In the genomic region with DNA sequence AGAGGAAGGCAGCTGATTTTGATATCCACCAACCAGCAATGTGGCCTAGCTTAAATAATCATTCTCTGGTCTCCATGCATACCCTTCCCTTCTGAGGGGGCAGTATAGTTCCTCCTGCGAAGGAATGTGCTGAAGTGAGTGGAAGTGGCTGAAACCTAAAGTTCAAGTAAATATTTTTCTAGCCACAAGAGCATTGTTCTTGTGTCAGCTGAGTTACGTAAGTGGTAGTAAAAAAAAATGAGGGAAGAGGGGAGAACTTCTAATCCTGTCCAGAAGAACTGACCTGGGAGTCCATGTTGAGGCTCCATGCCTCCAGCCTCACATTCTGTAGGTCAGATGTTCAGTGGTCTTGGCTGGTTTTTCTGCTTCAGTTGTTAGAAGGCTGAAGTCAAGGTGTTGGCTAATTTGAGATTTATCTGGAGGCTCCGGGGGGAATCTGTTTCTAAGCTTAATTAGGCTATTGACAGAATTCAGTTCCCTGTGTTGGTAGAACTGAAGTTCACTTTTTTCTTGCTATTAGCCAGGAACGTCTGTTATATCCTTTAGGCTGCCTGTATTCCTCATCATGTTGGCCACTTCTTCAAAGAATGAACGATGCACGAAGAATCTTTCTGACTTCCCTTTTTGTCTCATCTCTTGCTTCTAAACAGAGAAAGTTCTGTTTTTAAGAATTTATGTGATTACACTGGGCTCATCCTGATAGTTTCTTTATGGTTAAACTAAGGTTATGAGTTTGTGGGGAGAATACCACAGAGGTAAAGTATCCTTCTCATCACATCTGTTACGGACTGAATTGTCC, we compare ENCODE assay signal across 24 cellular contexts.
DNase-seq lines count a peak whose midpoint lies in the region; ATAC-seq, FAIRE-seq and TF ChIP-seq lines count a peak whose summit lies in the region.
"Had no signal": no experiment of that assay in that cellular context is flagged by ENCODE, and none has a peak within 500 bp of the region (broad histone marks: within the 10 kb centered on the region; RNA-seq: fewer than 3 reads in every experiment).

No MANE protein-coding gene starts in this region.

- intact Hi-C loops in HepG2 (cut with micrococcal nuclease; ENCODE audit: unreplicated experiment) (no loop called here), right lobe of liver (cut with DNase I) (no loop called here)
- intact Hi-C loops in activated T-helper 1 cell treated with anti-CD3 and anti-CD28 coated beads, Interleukin-12 subunit alpha, Interleukin-12 subunit beta, Interleukin-2, Interleukin-4 antibody, amounts not matched to agents 30 ng/mL and 10 ng/mL and 1 ng/mL, durations not matched to agents 14 hours and 24 hours and 36 hours (cut with micrococcal nuclease), result no loop called here

- no peaks in the 10 kb centered on the region for H3K9me3 Mint-ChIP-seq in WTC11
- no peaks in the 10 kb centered on the region for H3K9me3 Mint-ChIP-seq in activated T-helper 1 cell treated with anti-CD3 and anti-CD28 coated beads, Interleukin-12 subunit alpha, Interleukin-12 subunit beta, Interleukin-2, Interleukin-4 antibody, amounts not matched to agents 30 ng/mL and 10 ng/mL and 1 ng/mL, durations not matched to agents 14 hours and 24 hours and 36 hours
- H3K9me3 Mint-ChIP-seq: activated naive CD4-positive, alpha-beta T cell treated with anti-CD3 and anti-CD28 coated beads, Interleukin-2, amount 50 U/mL, for 72 hours; activated T-helper 2 cell treated with anti-CD3 and anti-CD28 coated beads, Interferon-gamma antibody, Interleukin-2, Interleukin-4, amounts not matched to agents 10 μg/mL and 5 μg/mL and 100 μg/mL, durations not matched to agents 14 hours and 24 hours and 36 hours; CD8-positive, alpha-beta T cell; dendritic cell treated with granulocyte-macrophage colony-stimulating factor and Interleukin-4, amounts not matched to agents 40 ng/mL and 50 ng/mL, for 4 days had no signal

- no peaks in the 10 kb centered on the region for H3K9me3 ChIP-seq in HepG2 (ENCODE audit: low read length)
- no peaks in the 10 kb centered on the region for H3K9me3 ChIP-seq in right lobe of liver
- H3K9me3 ChIP-seq: psoas muscle had no signal

- no peak overlapping the region for H3K27ac ChIP-seq in HepG2 (ENCODE audit: extremely low read length, insufficient read depth, low read length)
- H3K27ac ChIP-seq in right lobe of liver, result no peak overlapping the region
- H3K27ac ChIP-seq: psoas muscle, RWPE1, skin epidermis, WERI-Rb-1 had no signal

- H3K4me1 ChIP-seq in HepG2 (ENCODE audit: insufficient read depth, low read length), result peaks cover 30% of the 10 kb centered on the region
- no peaks in the 10 kb centered on the region for H3K4me1 ChIP-seq in right lobe of liver
- H3K4me1 ChIP-seq: psoas muscle had no signal

- H3K4me3 ChIP-seq in HepG2 (replicated peaks in 1 of 3; ENCODE audit: insufficient read depth in 1 of 3, low read depth in 2 of 3, low read length in 3 of 3) (no peak overlapping the region), right lobe of liver (no peak overlapping the region)
- H3K4me3 ChIP-seq: psoas muscle, skin epidermis had no signal

- H3K9ac ChIP-seq in HepG2 (ENCODE audit: insufficient read depth, low read depth, low read length), result no peak overlapping the region

- DNase-seq in HepG2 (ENCODE audit: low spot score) (peak; percentile 66), right lobe of liver (no peak), WTC11 (ENCODE audit: low spot score) (no peak), iris pigment epithelial cell (ENCODE audit: low read depth) (peak; percentile 5), urothelium cell line (ENCODE audit: low spot score) (peak; percentile 10)
- no peak for DNase-seq in activated T-helper 1 cell treated with anti-CD3 and anti-CD28 coated beads, Interleukin-12 subunit alpha, Interleukin-12 subunit beta, Interleukin-2, Interleukin-4 antibody, amounts not matched to agents 30 ng/mL and 10 ng/mL and 1 ng/mL, durations not matched to agents 14 hours and 24 hours and 36 hours (ENCODE audit: low spot score)
- DNase-seq: 8988T; aorta; CD8-positive, alpha-beta T cell; kidney; NCI-H187 treated with DMSO at 0.1 percent for 48 hours; NCI-H69; psoas muscle; stimulated activated CD4-positive, alpha-beta T cell treated with anti-CD3 and anti-CD28 coated beads, Interleukin-2, amount 100 ng/mL, for 24 hours; WERI-Rb-1 had no signal

- WGBS in HepG2 (ENCODE audit: low lambda C conversion rate), result 41% methylated on average over 7 of the region's 7 CpGs
- 52% methylated on average over 6 of the region's 7 CpGs for WGBS in right lobe of liver (ENCODE audit: insufficient coverage, low coverage, low lambda C conversion rate, missing lambda C conversion rate)

- TF ChIP-seq EP300 in HepG2 (IDR thresholded peaks at IDR 0.05; ENCODE audit: low read depth in 2 of 2, low read length in 2 of 2), result peak in 1 of 2 experiments; percentile 38; a peak in 1 of 4 replicates
- no peak for TF ChIP-seq EP300 in HepG2 (CRISPR knock-in tag; IDR thresholded peaks at IDR 0.05; ENCODE audit: borderline replicate concordance)

- POLR2A ChIA-PET in HepG2 (lab: Yijun Ruan, JAX) (no interaction called here), WTC11 (lab: Charles Lee) (no interaction called here)

- H3K27me3 Mint-ChIP-seq in WTC11 (ENCODE audit: low read depth), result no peaks in the 10 kb centered on the region; the same call in 1 of the 2 replicates
- H3K27me3 Mint-ChIP-seq in activated T-helper 1 cell treated with anti-CD3 and anti-CD28 coated beads, Interleukin-12 subunit alpha, Interleukin-12 subunit beta, Interleukin-2, Interleukin-4 antibody, amounts not matched to agents 30 ng/mL and 10 ng/mL and 1 ng/mL, durations not matched to agents 14 hours and 24 hours and 36 hours (ENCODE audit: insufficient read depth), result peaks cover 9% of the 10 kb centered on the region

- in situ Hi-C loops in HepG2 (cut with HindIII; ENCODE audit: extremely low pct_ligation_motif_present, low pct_unique_long_range_greater_than_20kb), result no loop called here

- H4K20me1 ChIP-seq in HepG2 (ENCODE audit: insufficient read depth, low read length), result no peaks in the 10 kb centered on the region

- H3K4me2 ChIP-seq in HepG2 (ENCODE audit: low read depth, low read length), result peak overlapping the region; percentile 28; the same call in 1 of the 2 replicates

- TF ChIP-seq CTCF in HepG2 (CRISPR knock-in tag; IDR thresholded peaks at IDR 0.05) (peak; percentile 42), right lobe of liver (IDR thresholded peaks at IDR 0.05) (no peak), WTC11 (IDR thresholded peaks at IDR 0.05) (no peak)

- no peaks in the 10 kb centered on the region for H3K36me3 Mint-ChIP-seq in WTC11
- H3K36me3 Mint-ChIP-seq in activated T-helper 1 cell treated with anti-CD3 and anti-CD28 coated beads, Interleukin-12 subunit alpha, Interleukin-12 subunit beta, Interleukin-2, Interleukin-4 antibody, amounts not matched to agents 30 ng/mL and 10 ng/mL and 1 ng/mL, durations not matched to agents 14 hours and 24 hours and 36 hours (ENCODE audit: low read depth), result no peaks in the 10 kb centered on the region
- H3K36me3 Mint-ChIP-seq: activated naive CD4-positive, alpha-beta T cell treated with anti-CD3 and anti-CD28 coated beads, Interleukin-2, amount 50 U/mL, for 72 hours; CD8-positive, alpha-beta T cell had no signal

- H3K4me1 Mint-ChIP-seq in WTC11, result peaks cover 3% of the 10 kb centered on the region; the same call in 1 of the 2 replicates
- no peaks in the 10 kb centered on the region for H3K4me1 Mint-ChIP-seq in activated T-helper 1 cell treated with anti-CD3 and anti-CD28 coated beads, Interleukin-12 subunit alpha, Interleukin-12 subunit beta, Interleukin-2, Interleukin-4 antibody, amounts not matched to agents 30 ng/mL and 10 ng/mL and 1 ng/mL, durations not matched to agents 14 hours and 24 hours and 36 hours (ENCODE audit: low read depth)

- H3K79me2 ChIP-seq in HepG2 (ENCODE audit: insufficient read depth, low read length), result no peaks in the 10 kb centered on the region

- no TSS peak for BruUV-seq in HepG2 (replicated peaks; lab: Mats Ljungman, UMichigan)

- TF ChIP-seq POLR2A in HepG2 (IDR thresholded peaks at IDR 0.05; ENCODE audit: insufficient read depth in 1 of 2, low read depth in 2 of 2, low read length in 2 of 2) (no peak), right lobe of liver (IDR thresholded peaks at IDR 0.05) (no peak)

- CTCF ChIA-PET in HepG2 (lab: Yijun Ruan, JAX; ENCODE audit: low intra/inter-chr PET ratio, low total read pairs), result no interaction called here
- CTCF ChIA-PET in WTC11 (lab: Charles Lee), result interaction anchor here (0.8 to 0.9 kb wide), 2 partner anchors 40 to 438 kb away, joined by 3 read pairs; no protein-coding TSS in a partner anchor

- no peak for TF ChIP-seq RAD21 in HepG2 (CRISPR knock-in tag; IDR thresholded peaks at IDR 0.05)

- H2AFZ ChIP-seq in HepG2 (ENCODE audit: low read length), result no peak overlapping the region

- FAIRE-seq in HepG2 (lab: Jason Lieb, UNC) (peak; percentile 71), urothelium cell line (lab: Jason Lieb, UNC) (no peak)
- FAIRE-seq: endometrium, kidney had no signal

- H3K36me3 ChIP-seq in HepG2 (replicated peaks in 1 of 2; ENCODE audit: control insufficient read depth in 1 of 2, insufficient read depth in 2 of 2, low read length in 2 of 2) (no peaks in the 10 kb centered on the region), right lobe of liver (no peaks in the 10 kb centered on the region)
- H3K36me3 ChIP-seq: WERI-Rb-1 had no signal

- H3K27me3 ChIP-seq in HepG2 (ENCODE audit: control insufficient read depth in 1 of 2, insufficient read depth in 2 of 2, low read length in 2 of 2) (no peaks in the 10 kb centered on the region), right lobe of liver (peaks cover 0 to 4% of the 10 kb centered on the region in 2 donors)

- no peak overlapping the region for H3K4me3 Mint-ChIP-seq in WTC11
- no peak overlapping the region for H3K4me3 Mint-ChIP-seq in activated T-helper 1 cell treated with anti-CD3 and anti-CD28 coated beads, Interleukin-12 subunit alpha, Interleukin-12 subunit beta, Interleukin-2, Interleukin-4 antibody, amounts not matched to agents 30 ng/mL and 10 ng/mL and 1 ng/mL, durations not matched to agents 14 hours and 24 hours and 36 hours
- H3K4me3 Mint-ChIP-seq: CD8-positive, alpha-beta T cell; dendritic cell treated with granulocyte-macrophage colony-stimulating factor and Interleukin-4, amounts not matched to agents 40 ng/mL and 50 ng/mL, for 4 days had no signal

- H3K27ac Mint-ChIP-seq in WTC11, result no peak overlapping the region
- no peak overlapping the region for H3K27ac Mint-ChIP-seq in activated T-helper 1 cell treated with anti-CD3 and anti-CD28 coated beads, Interleukin-12 subunit alpha, Interleukin-12 subunit beta, Interleukin-2, Interleukin-4 antibody, amounts not matched to agents 30 ng/mL and 10 ng/mL and 1 ng/mL, durations not matched to agents 14 hours and 24 hours and 36 hours
- H3K27ac Mint-ChIP-seq: activated naive CD4-positive, alpha-beta T cell treated with anti-CD3 and anti-CD28 coated beads, Interleukin-2, amount 50 U/mL, for 72 hours; activated T-helper 2 cell treated with anti-CD3 and anti-CD28 coated beads, Interferon-gamma antibody, Interleukin-2, Interleukin-4, amounts not matched to agents 10 μg/mL and 5 μg/mL and 100 μg/mL, durations not matched to agents 14 hours and 24 hours and 36 hours; CD8-positive, alpha-beta T cell; dendritic cell treated with granulocyte-macrophage colony-stimulating factor and Interleukin-4, amounts not matched to agents 40 ng/mL and 50 ng/mL, for 4 days had no signal

- ATAC-seq in HepG2 (peak; percentile 73), right lobe of liver (no peak), WTC11 (peak; percentile 50; the same call in 1 of the 2 replicates), GM18520 (IDR thresholded peaks at IDR 0.05; ENCODE audit: unreplicated experiment) (no peak), GM19395 (IDR thresholded peaks at IDR 0.05; ENCODE audit: unreplicated experiment) (no peak)
- ATAC-seq: activated naive CD4-positive, alpha-beta T cell treated with anti-CD3 and anti-CD28 coated beads, Interleukin-2, amount 50 U/mL, for 72 hours; CD8-positive, alpha-beta T cell; psoas muscle; SK-N-SH treated with all-trans-retinoic acid at 6 μM for 48 hours had no signal

Comparison
In these comparisons a context has a peak if more than half of its experiments do, and no peak if none do; other contexts are left out.
1. ATAC-seq: peak in HepG2 (single experiment) and WTC11 (single experiment); none in right lobe of liver (0 of 4), GM18520 (single experiment) and GM19395 (single experiment).
2. DNase-seq: peak in HepG2 (single experiment), iris pigment epithelial cell (single experiment) and urothelium cell line (single experiment); none in right lobe of liver (0 of 3), WTC11 (single experiment) and activated T-helper 1 cell treated with anti-CD3 and anti-CD28 coated beads, Interleukin-12 subunit alpha, Interleukin-12 subunit beta, Interleukin-2, Interleukin-4 antibody, amounts not matched to agents 30 ng/mL and 10 ng/mL and 1 ng/mL, durations not matched to agents 14 hours and 24 hours and 36 hours (single experiment).
3. Of the 50 proteins assayed by ChIP-seq in both HepG2 and WTC11: peak only in HepG2: CTCF, FOXJ3, FOXP4, ZNF121 and ZNF317; only in WTC11: none; in both: none; in neither: 43; mixed calls (peak in some experiments, not most) for 2.